In genomic region chr18:23102498-23103260, GRCh38 we compare ENCODE assay signal across 22 cellular contexts.
"Had no signal": no experiment of that assay in that cellular context is flagged by ENCODE, and none has a peak within 500 bp of the region (broad histone marks: within the 10 kb centered on the region; RNA-seq: fewer than 3 reads in every experiment).

No MANE protein-coding gene starts in this region.

- H3K9me3 ChIP-seq: prostate gland, testis had no signal

- H3K27me3 Mint-ChIP-seq: T-helper 17 cell had no signal

- H3K27ac ChIP-seq: prostate gland, testis had no signal

- H3K36me3 ChIP-seq: prostate gland had no signal

- H3K4me1 ChIP-seq: prostate gland, testis had no signal

- H3K4me1 Mint-ChIP-seq: endodermal cell, immature natural killer cell had no signal

- H3K27me3 ChIP-seq: testis had no signal

- ATAC-seq: activated CD8-positive, alpha-beta memory T cell treated with anti-CD3 and anti-CD28 coated beads, Interleukin-2, amount 10 ng/mL, durations not matched to agents 7 days and 5 days; activated naive CD4-positive, alpha-beta T cell treated with anti-CD3 and anti-CD28 coated beads, Interleukin-2, amount 50 U/mL, for 72 hours; activated T-cell treated with anti-CD3 and anti-CD28 coated beads, Interleukin-2, amount 50 U/mL, for 4 hours; natural killer cell treated with Interleukin-12 subunit alpha and Interleukin-12 subunit beta and Interleukin-15 and Interleukin-18, amount 100 ng/mL, for 72 hours; sciatic nerve; stimulated activated naive CD8-positive, alpha-beta T cell treated with anti-CD3 and anti-CD28 coated beads, Interleukin-15, Interleukin-2, amounts not matched to agents 100 U/mL and 50 U/mL, for 24 hours; T-helper 17 cell had no signal

- H3K4me3 ChIP-seq: prostate gland, testis had no signal

- H3K9me3 Mint-ChIP-seq: activated naive CD4-positive, alpha-beta T cell treated with anti-CD3 and anti-CD28 coated beads, Interleukin-2, amount 50 U/mL, for 72 hours; activated T-cell treated with anti-CD3 and anti-CD28 coated beads, Interleukin-2, amount 50 U/mL, for 4 hours; endodermal cell; immature natural killer cell; natural killer cell treated with Interleukin-12 subunit alpha and Interleukin-12 subunit beta and Interleukin-15 and Interleukin-18, amount 100 ng/mL, for 72 hours had no signal

- H3K4me3 Mint-ChIP-seq: activated CD8-positive, alpha-beta memory T cell treated with anti-CD3 and anti-CD28 coated beads, Interleukin-2, amount 10 ng/mL, durations not matched to agents 7 days and 5 days; activated T-cell treated with anti-CD3 and anti-CD28 coated beads, Interleukin-2, amount 50 U/mL, for 4 hours; endodermal cell; immature natural killer cell; natural killer cell treated with Interleukin-12 subunit alpha and Interleukin-12 subunit beta and Interleukin-15 and Interleukin-18, amount 100 ng/mL, for 72 hours; T-helper 17 cell had no signal

- H3K36me3 Mint-ChIP-seq: activated CD8-positive, alpha-beta memory T cell treated with anti-CD3 and anti-CD28 coated beads, Interleukin-2, amount 10 ng/mL, durations not matched to agents 7 days and 5 days; activated naive CD4-positive, alpha-beta T cell treated with anti-CD3 and anti-CD28 coated beads, Interleukin-2, amount 50 U/mL, for 72 hours; immature natural killer cell; natural killer cell treated with Interleukin-12 subunit alpha and Interleukin-12 subunit beta and Interleukin-15 and Interleukin-18, amount 100 ng/mL, for 72 hours had no signal

- H3K27ac Mint-ChIP-seq: activated CD8-positive, alpha-beta memory T cell treated with anti-CD3 and anti-CD28 coated beads, Interleukin-2, amount 10 ng/mL, durations not matched to agents 7 days and 5 days; activated naive CD4-positive, alpha-beta T cell treated with anti-CD3 and anti-CD28 coated beads, Interleukin-2, amount 50 U/mL, for 72 hours; endodermal cell; immature natural killer cell; natural killer cell treated with Interleukin-12 subunit alpha and Interleukin-12 subunit beta and Interleukin-15 and Interleukin-18, amount 100 ng/mL, for 72 hours; T-helper 17 cell had no signal

- DNase-seq: activated CD4-positive, alpha-beta T cell treated with anti-CD3 and anti-CD28 coated beads, Interleukin-2, amount 50 U/mL, for 4 hours; activated CD4-positive, CD25-positive, alpha-beta regulatory T cell; activated CD8-positive, alpha-beta memory T cell treated with anti-CD3 and anti-CD28 coated beads, Interleukin-2, amount 10 ng/mL, durations not matched to agents 7 days and 5 days; activated effector memory CD4-positive, alpha-beta T cell treated with anti-CD3 and anti-CD28 coated beads, Interleukin-2, amount 50 U/mL, for 16 hours; activated T-cell treated with anti-CD3 and anti-CD28 coated beads, Interleukin-2, amount 50 U/mL, for 4 hours; amygdala; cerebellar nuclear complex; glutamatergic neuron; immature natural killer cell; left cardiac atrium; mammary epithelial cell; occipital lobe; stimulated activated CD4-positive, alpha-beta T cell treated with anti-CD3 and anti-CD28 coated beads, Interleukin-2, amount 100 ng/mL, for 24 hours; stimulated activated naive CD8-positive, alpha-beta T cell treated with anti-CD3 and anti-CD28 coated beads, Interleukin-15, Interleukin-2, amounts not matched to agents 100 U/mL and 50 U/mL, for 24 hours; T-helper 17 cell; testis had no signal

- FAIRE-seq: TTC549 had no signal
